28 cellular contexts compared by ENCODE assay signal in the genomic region with DNA sequence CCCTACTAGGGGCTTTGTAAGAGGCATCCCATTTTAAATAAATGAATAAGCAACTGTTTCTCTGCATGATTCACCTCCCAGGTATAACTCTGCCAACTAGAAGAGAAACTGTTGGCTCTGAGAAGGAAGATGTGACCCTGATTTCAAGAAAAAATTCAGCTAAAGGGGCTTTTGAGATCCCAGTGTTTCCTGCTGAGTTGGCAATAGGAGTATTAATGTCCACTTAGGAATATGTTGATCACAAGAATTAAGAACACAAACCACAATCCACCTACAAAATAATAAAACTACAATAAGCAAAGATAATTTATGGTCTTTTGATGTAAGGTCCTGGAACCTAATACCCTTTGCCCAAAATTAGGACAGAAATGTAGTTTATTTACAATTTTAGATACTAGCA.
"Had no signal": no experiment of that assay in that cellular context is flagged by ENCODE, and none has a peak within 500 bp of the region (broad histone marks: within the 10 kb centered on the region; RNA-seq: fewer than 3 reads in every experiment).

No MANE protein-coding gene starts in this region.

- H3K27ac ChIP-seq: colonic mucosa, epithelial cell of prostate, esophagus squamous epithelium, gastrocnemius medialis, heart right ventricle, left lung, lower lobe of right lung had no signal

- ATAC-seq: effector memory CD8-positive, alpha-beta T cell; esophagus mucosa; gastrocnemius medialis; heart right ventricle; left cardiac atrium; left lung; left ventricle myocardium superior; lower lobe of right lung; mucosa of descending colon had no signal

- H3K27ac Mint-ChIP-seq: dendritic cell treated with granulocyte-macrophage colony-stimulating factor and Interleukin-4, amounts not matched to agents 40 ng/mL and 50 ng/mL, for 4 days; effector memory CD8-positive, alpha-beta T cell; endodermal cell; mesothelial cell of epicardium; naive B cell had no signal

- H3K4me1 ChIP-seq: colonic mucosa, esophagus squamous epithelium, gastrocnemius medialis, heart right ventricle, left lung, lower lobe of right lung had no signal

- H3K36me3 Mint-ChIP-seq: naive B cell had no signal

- H3K36me3 ChIP-seq: colonic mucosa had no signal

- H3K4me3 Mint-ChIP-seq: dendritic cell treated with granulocyte-macrophage colony-stimulating factor and Interleukin-4, amounts not matched to agents 40 ng/mL and 50 ng/mL, for 4 days; effector memory CD8-positive, alpha-beta T cell; endodermal cell; mesothelial cell of epicardium; naive B cell had no signal

- H3K9me3 ChIP-seq: colonic mucosa, esophagus squamous epithelium, gastrocnemius medialis, heart right ventricle, left lung, lower lobe of right lung, mucosa of descending colon had no signal

- FAIRE-seq: endometrium, islet of Langerhans, keratinocyte had no signal

- H3K27me3 ChIP-seq: colonic mucosa, esophagus squamous epithelium, gastrocnemius medialis, heart right ventricle, left lung had no signal

- H3K4me1 Mint-ChIP-seq: mesothelial cell of epicardium, naive B cell had no signal

- DNase-seq: colonic mucosa; cortex of kidney; effector CD8-positive, alpha-beta T cell; effector memory CD8-positive, alpha-beta T cell; endodermal cell; erythroblast; esophagus squamous epithelium; foreskin fibroblast; foreskin melanocyte; gastrocnemius medialis; glutamatergic neuron; head of caudate nucleus; heart right ventricle; hippocampal formation; left cardiac atrium; left lung; left ventricle myocardium superior; lower lobe of right lung; mesenchymal stem cell; mucosa of descending colon; naive B cell had no signal

- H3K27me3 Mint-ChIP-seq: dendritic cell treated with granulocyte-macrophage colony-stimulating factor and Interleukin-4, amounts not matched to agents 40 ng/mL and 50 ng/mL, for 4 days; effector memory CD8-positive, alpha-beta T cell; naive B cell had no signal

- H3K9me3 Mint-ChIP-seq: dendritic cell treated with granulocyte-macrophage colony-stimulating factor and Interleukin-4, amounts not matched to agents 40 ng/mL and 50 ng/mL, for 4 days; mesothelial cell of epicardium; naive B cell had no signal

- H3K4me3 ChIP-seq: colonic mucosa, esophagus squamous epithelium, gastrocnemius medialis, heart right ventricle, left lung, lower lobe of right lung, mucosa of descending colon had no signal
